Comparison of ENCODE assay signal across 26 cellular contexts in genomic region chr7:130740617-130741016, GRCh38.
"Had no signal": no experiment of that assay in that cellular context is flagged by ENCODE, and none has a peak within 500 bp of the region (broad histone marks: within the 10 kb centered on the region; RNA-seq: fewer than 3 reads in every experiment).

No MANE protein-coding gene starts in this region.

- H3K27me3 ChIP-seq: testis, vagina had no signal

- H3K9me3 ChIP-seq: testis, transverse colon, vagina had no signal

- H3K4me1 ChIP-seq: right atrium auricular region, testis, transverse colon, vagina had no signal

- H3K9ac ChIP-seq: neural progenitor cell had no signal

- H3K4me3 ChIP-seq: neural progenitor cell, right atrium auricular region, smooth muscle cell, testis, transverse colon, vagina had no signal

- H3K27ac ChIP-seq: neural progenitor cell, right atrium auricular region, testis, transverse colon, vagina, VCaP had no signal

- H3K36me3 ChIP-seq: neural progenitor cell, right atrium auricular region, transverse colon, vagina had no signal

- DNase-seq: activated CD4-positive, alpha-beta T cell treated with anti-CD3 and anti-CD28 coated beads for 4 hours; activated CD4-positive, alpha-beta T cell treated with anti-CD3 and anti-CD28 coated beads, Interleukin-2, amount 50 U/mL, for 4 hours; activated effector memory CD4-positive, alpha-beta T cell treated with Interleukin-2 at 50 U/mL for 16 hours; activated naive CD4-positive, alpha-beta T cell treated with Interleukin-2 at 50 U/mL for 16 hours; activated T-cell treated with anti-CD3 and anti-CD28 coated beads for 4 hours; anterior cingulate cortex; endodermal cell; foreskin fibroblast; head of caudate nucleus; hypothalamus; immature natural killer cell; kidney; left colon; midbrain; naive thymus-derived CD8-positive, alpha-beta T cell; stimulated activated CD4-positive, alpha-beta T cell treated with anti-CD3 and anti-CD28 coated beads, Interleukin-15, amount 100 ng/mL, for 24 hours; stimulated activated CD4-positive, alpha-beta T cell treated with anti-CD3 and anti-CD28 coated beads, Interleukin-2, amount 100 ng/mL, for 24 hours; stimulated activated naive CD4-positive, alpha-beta T cell; testis; transverse colon had no signal

- ATAC-seq: esophagus mucosa; left colon; naive thymus-derived CD8-positive, alpha-beta T cell had no signal
